In genomic region chr5:73858054-73858453, GRCh38 we compare ENCODE assay signal across 30 cellular contexts.
"Had no signal": no experiment of that assay in that cellular context is flagged by ENCODE, and none has a peak within 500 bp of the region (broad histone marks: within the 10 kb centered on the region; RNA-seq: fewer than 3 reads in every experiment).

No MANE protein-coding gene starts in this region.

- H3K36me3 Mint-ChIP-seq: activated naive CD4-positive, alpha-beta T cell treated with anti-CD3 and anti-CD28 coated beads, Interleukin-2, amount 50 U/mL, for 72 hours; brain; mesothelial cell of epicardium; naive B cell had no signal

- ATAC-seq: activated naive CD4-positive, alpha-beta T cell treated with anti-CD3 and anti-CD28 coated beads, Interleukin-2, amount 50 U/mL, for 72 hours; activated T-cell treated with anti-CD3 and anti-CD28 coated beads, Interleukin-2, amount 50 U/mL, for 72 hours; effector memory CD8-positive, alpha-beta T cell; gastroesophageal sphincter; right cardiac atrium; stimulated activated naive CD8-positive, alpha-beta T cell treated with anti-CD3 and anti-CD28 coated beads, Interleukin-15, Interleukin-2, amounts not matched to agents 100 U/mL and 50 U/mL, for 24 hours; T-helper 17 cell had no signal

- H3K9me3 ChIP-seq: ascending aorta, gastroesophageal sphincter, pancreas, thoracic aorta had no signal

- H3K4me3 ChIP-seq: ascending aorta, cardiac muscle cell, coronary artery, gastroesophageal sphincter, pancreas, thoracic aorta had no signal

- H3K4me3 Mint-ChIP-seq: activated T-cell treated with anti-CD3 and anti-CD28 coated beads, Interleukin-2, amount 50 U/mL, for 72 hours; brain; effector memory CD8-positive, alpha-beta T cell; immature natural killer cell; mesothelial cell of epicardium; naive B cell; T-helper 17 cell had no signal

- H3K27ac ChIP-seq: ascending aorta, cardiac muscle cell, coronary artery, gastroesophageal sphincter, pancreas, thoracic aorta had no signal

- H3K36me3 ChIP-seq: cardiac muscle cell had no signal

- H3K4me1 Mint-ChIP-seq: brain, immature natural killer cell, mesothelial cell of epicardium, naive B cell, T-helper 17 cell had no signal

- H3K9me3 Mint-ChIP-seq: activated naive CD4-positive, alpha-beta T cell treated with anti-CD3 and anti-CD28 coated beads, Interleukin-2, amount 50 U/mL, for 72 hours; activated T-cell treated with anti-CD3 and anti-CD28 coated beads, Interleukin-2, amount 50 U/mL, for 72 hours; brain; effector memory CD8-positive, alpha-beta T cell; immature natural killer cell; mesothelial cell of epicardium; naive B cell had no signal

- H3K27me3 ChIP-seq: ascending aorta, cardiac muscle cell, gastroesophageal sphincter, pancreas had no signal

- DNase-seq: activated CD4-positive, alpha-beta T cell treated with anti-CD3 and anti-CD28 coated beads for 4 hours; activated CD4-positive, alpha-beta T cell treated with anti-CD3 and anti-CD28 coated beads, Interleukin-2, amount 50 U/mL, for 4 hours; activated CD4-positive, CD25-positive, alpha-beta regulatory T cell; activated naive CD4-positive, alpha-beta T cell; activated T-cell treated with anti-CD3 and anti-CD28 coated beads for 4 hours; activated T-cell treated with anti-CD3 and anti-CD28 coated beads, Interleukin-2, amount 50 U/mL, for 72 hours; cerebellar nuclear complex; effector memory CD8-positive, alpha-beta T cell; erythroblast; head of caudate nucleus; hypothalamus; immature natural killer cell; kidney glomerular epithelial cell; left ventricle myocardium superior; naive B cell; pancreas; right cardiac atrium; stimulated activated CD4-positive, alpha-beta T cell treated with anti-CD3 and anti-CD28 coated beads, Interleukin-12 subunit alpha, Interleukin-12 subunit beta, amount 100 ng/mL, for 4 hours; stimulated activated CD4-positive, alpha-beta T cell treated with anti-CD3 and anti-CD28 coated beads, Interleukin-4, amount 100 ng/mL, for 1 hour; stimulated activated naive CD8-positive, alpha-beta T cell treated with anti-CD3 and anti-CD28 coated beads, Interleukin-15, Interleukin-2, amounts not matched to agents 100 U/mL and 50 U/mL, for 24 hours; T-helper 17 cell had no signal

- H3K27ac Mint-ChIP-seq: activated naive CD4-positive, alpha-beta T cell treated with anti-CD3 and anti-CD28 coated beads, Interleukin-2, amount 50 U/mL, for 72 hours; activated T-cell treated with anti-CD3 and anti-CD28 coated beads, Interleukin-2, amount 50 U/mL, for 72 hours; brain; effector memory CD8-positive, alpha-beta T cell; mesothelial cell of epicardium; T-helper 17 cell had no signal

- FAIRE-seq: pancreas, urothelium cell line had no signal

- H3K4me1 ChIP-seq: gastroesophageal sphincter had no signal
